In genomic region chr2:231403421-231404182, GRCh38 we compare ENCODE assay signal across 7 cellular contexts. TPM values are rescaled to one million over a fixed set of nuclear protein-coding genes. Genes with fewer than 3 reads are reported as not detected.
DNase-seq lines count a peak whose midpoint lies in the region; FAIRE-seq and TF ChIP-seq lines count a peak whose summit lies in the region.
"Not testable (repeated sequence)": the region's sequence is repeated elsewhere in the genome, so short reads cannot be mapped to it uniquely, and the experiment has no call there.

No MANE protein-coding gene starts in this region.

- H3K27ac ChIP-seq in astrocyte (ENCODE audit: low read depth, low read length); parathyroid adenoma: not testable (repeated sequence)

- not testable (repeated sequence) for H3K79me2 ChIP-seq in astrocyte (ENCODE audit: insufficient read depth, low read length); parathyroid adenoma

- H3K9me3 ChIP-seq in astrocyte (ENCODE audit: insufficient read depth, low read depth, low read length); parathyroid adenoma (ENCODE audit: control insufficient read depth, low read length): not testable (repeated sequence)

- FAIRE-seq in astrocyte (lab: Jason Lieb, UNC), result not testable (repeated sequence)

- H3K27me3 Mint-ChIP-seq in astrocyte (ENCODE audit: low read depth, unreplicated experiment), result not testable (repeated sequence)

- not testable (repeated sequence) for H3K9me3 Mint-ChIP-seq in astrocyte (ENCODE audit: unreplicated experiment)

- H3K27me3 ChIP-seq in astrocyte (ENCODE audit: insufficient read depth, low read length); parathyroid adenoma (ENCODE audit: control insufficient read depth, insufficient read depth, low read length): not testable (repeated sequence)

- peak overlapping the region; percentile 26 for H2AFZ ChIP-seq in astrocyte (ENCODE audit: low read depth, low read length)
- peak overlapping the region; percentile 62 for H2AFZ ChIP-seq in parathyroid adenoma

- not testable (repeated sequence) for H3K4me3 ChIP-seq in astrocyte (ENCODE audit: insufficient read depth, low read depth, low read length); fibroblast of pulmonary artery (replicated peaks; ENCODE audit: low read depth, low read length); parathyroid adenoma (ENCODE audit: low read depth, low read length)

- peak overlapping the region; percentile 63 for H3K4me2 ChIP-seq in astrocyte (ENCODE audit: low read length)
- H3K4me2 ChIP-seq in parathyroid adenoma (ENCODE audit: low read length), result not testable (repeated sequence)

- not testable (repeated sequence) for H4K20me1 ChIP-seq in astrocyte (ENCODE audit: insufficient read depth, low read length)

- H3K36me3 Mint-ChIP-seq in astrocyte (ENCODE audit: low read depth, unreplicated experiment), result not testable (repeated sequence)

- not testable (repeated sequence) for H3K36me3 ChIP-seq in astrocyte (ENCODE audit: insufficient read depth, low read length); parathyroid adenoma (ENCODE audit: control insufficient read depth, insufficient read depth, low read length)

- DNase-seq in DMS79 (lab: John Stamatoyannopoulos, UW) (peak; percentile 32), NCI-H2029 treated with DMSO at 0.1 percent for 48 hours (lab: John Stamatoyannopoulos, UW) (peak; percentile 33), OCI-M1 (lab: John Stamatoyannopoulos, UW) (peak; percentile 10), astrocyte (ENCODE audit: low read depth) (peak; percentile 29), fibroblast of pulmonary artery (ENCODE audit: low read depth) (peak; percentile 29), islet precursor cell (peak; percentile 49)

- peaks cover 32% of the 10 kb centered on the region for H3K4me1 Mint-ChIP-seq in astrocyte (ENCODE audit: low read depth, unreplicated experiment)

- not testable (repeated sequence) for H3K4me3 Mint-ChIP-seq in astrocyte (ENCODE audit: unreplicated experiment)

- not testable (repeated sequence) for H3K27ac Mint-ChIP-seq in astrocyte (ENCODE audit: unreplicated experiment)

- not testable (repeated sequence) for TF ChIP-seq CTCF in astrocyte (IDR thresholded peaks at IDR 0.05; ENCODE audit: insufficient read depth, low read depth, low read length); fibroblast of pulmonary artery (IDR thresholded peaks at IDR 0.05; ENCODE audit: low read length, missing control alignments); parathyroid adenoma (IDR thresholded peaks at IDR 0.05)

- H3K4me1 ChIP-seq in astrocyte (ENCODE audit: insufficient read depth, low read length), result peaks cover 29% of the 10 kb centered on the region
- H3K4me1 ChIP-seq in parathyroid adenoma, result not testable (repeated sequence)

- H3K9ac ChIP-seq in astrocyte (ENCODE audit: low read length); parathyroid adenoma: not testable (repeated sequence)

RNA-seq across cellular contexts. Expression of gene B3GNT7, which starts 8.1 kb away (rescaled TPM):
- total RNA-seq in astrocyte, result 1.2 and 1.7 TPM in 2 replicates
